In genomic region chr1:6414443-6414844, GRCh38 we compare ENCODE assay signal across 8 cellular contexts. TPM values are rescaled to one million over a fixed set of nuclear protein-coding genes. Genes with fewer than 3 reads are reported as not detected.
DNase-seq lines count a peak whose midpoint lies in the region; ATAC-seq, FAIRE-seq and TF ChIP-seq lines count a peak whose summit lies in the region.

No MANE protein-coding gene starts in this region.

- CTCF ChIA-PET in MCF 10A (lab: Yijun Ruan, JAX): interaction anchor here (0.5 to 5.3 kb wide), 26 partner anchors 8 to 330 kb away, joined by 3 to 46 read pairs (median 4); partner anchors contain the start of gene ESPN
- CTCF ChIA-PET in K562 (lab: Yijun Ruan, JAX; ENCODE audit: low intra/inter-chr PET ratio): interaction anchor here (0.6 kb wide), 1 partner anchor 355 kb away, joined by 4 read pairs; no protein-coding TSS in a partner anchor

- H3K9me1 ChIP-seq in K562 (ENCODE audit: control insufficient read depth, insufficient read depth, low read length): no peaks in the 10 kb centered on the region

- H3K4me3 ChIP-seq in breast epithelium (peak overlapping the region in 1 of 3 donors; percentile 41), K562 (no peak overlapping the region)

- no peaks in the 10 kb centered on the region for H3K36me3 ChIP-seq in breast epithelium
- H3K36me3 ChIP-seq in K562 (ENCODE audit: control insufficient read depth, insufficient read depth, low read length): no peaks in the 10 kb centered on the region

- H3K9ac ChIP-seq in K562 (ENCODE audit: insufficient read depth in 1 of 2, low read depth in 2 of 2, low read length in 2 of 2): peak overlapping the region in 1 of 2 experiments; percentile 1; a peak in 1 of 4 replicates

- in situ Hi-C loops in K562 (cut with MboI): loop anchor here (5.0 kb wide), 1 partner anchor 58 kb away; no protein-coding TSS in a partner anchor

- H3K27ac Mint-ChIP-seq in MCF 10A (ENCODE audit: low read depth, unreplicated experiment): peak overlapping the region; percentile 99

- H3K27me3 ChIP-seq in breast epithelium (peaks cover 7 to 49% of the 10 kb centered on the region in 2 donors), K562 (ENCODE audit: control insufficient read depth in 2 of 2, insufficient read depth in 2 of 2, low read length in 2 of 2) (peaks cover 53 to 84% of the 10 kb centered on the region in 2 experiments)

- under 1% methylated on average over 15 of the region's 15 CpGs for WGBS in K562 (ENCODE audit: insufficient coverage, low coverage, missing lambda C conversion rate)

- H3K9me3 ChIP-seq in breast epithelium: no peaks in the 10 kb centered on the region
- no peaks in the 10 kb centered on the region for H3K9me3 ChIP-seq in K562 (replicated peaks; ENCODE audit: control insufficient read depth, insufficient read depth, low read depth, low read length)

- TF ChIP-seq RAD21 in K562 (CRISPR knock-in tag; conservative IDR thresholded peaks at IDR 0.05 in 1 of 2, IDR thresholded peaks at IDR 0.05 in 1 of 2): peak in 1 of 2 experiments; percentile 46; a peak in 2 of 4 replicates

- peak overlapping the region; percentile 16; the same call in 1 of the 2 replicates for H3K4me2 ChIP-seq in K562 (ENCODE audit: insufficient read depth, low read length)

- TF ChIP-seq POLR2A in breast epithelium (IDR thresholded peaks at IDR 0.05): no peak
- no peak for TF ChIP-seq POLR2A in K562 (conservative IDR thresholded peaks at IDR 0.05)

- H3K27ac ChIP-seq in breast epithelium (no peak overlapping the region), K562 (ENCODE audit: extremely low read depth, low read depth, low read length) (no peak overlapping the region)

- peak; percentile 97 for DNase-seq in MCF 10A (ENCODE audit: unreplicated experiment)
- DNase-seq in breast epithelium (ENCODE audit: low spot score in 2 of 2): no peak
- peak; percentile 64 for DNase-seq in OCI-M1 (lab: John Stamatoyannopoulos, UW)
- DNase-seq in K562 (ENCODE audit: extremely low read depth in 1 of 4, low spot score in 3 of 4): peak; percentile 78 to 85 (median 81)
- DNase-seq in left lobe of liver (ENCODE audit: low spot score): no peak
- no peak for DNase-seq in NCI-H2107 treated with DMSO at 0.1 percent for 48 hours (lab: John Stamatoyannopoulos, UW; ENCODE audit: unreplicated experiment)
- DNase-seq in NCI-H2029 treated with DMSO at 0.1 percent for 48 hours (lab: John Stamatoyannopoulos, UW): no peak

- BruUV-seq in MCF 10A (replicated peaks; lab: Mats Ljungman, UMichigan) (no TSS peak), K562 (replicated peaks; lab: Mats Ljungman, UMichigan) (no TSS peak)

- FAIRE-seq in K562 (lab: Jason Lieb, UNC): peak; percentile 84

- POLR2A ChIA-PET in MCF 10A (lab: Yijun Ruan, JAX) (interaction anchor here (0.5 to 5.1 kb wide), 23 partner anchors 8 to 232 kb away, joined by 3 to 29 read pairs (median 6); partner anchors contain the start of genes ACOT7, ICMT and PLEKHG5), K562 (lab: Yijun Ruan, JAX) (interaction anchor here (0.8 to 1.9 kb wide), 6 partner anchors 9 to 130 kb away, joined by 3 to 8 read pairs (median 4); no protein-coding TSS in a partner anchor)

- peaks cover 0 to 8% of the 10 kb centered on the region in 2 donors for H3K4me1 ChIP-seq in breast epithelium
- H3K4me1 ChIP-seq in K562 (replicated peaks in 1 of 2; ENCODE audit: control insufficient read depth in 2 of 2, insufficient read depth in 2 of 2, low read length in 2 of 2): peaks cover 0 to 15% of the 10 kb centered on the region in 2 experiments; a peak in 2 of 5 replicates

- no peaks in the 10 kb centered on the region for H3K27me3 Mint-ChIP-seq in MCF 10A (ENCODE audit: insufficient read depth, unreplicated experiment)

- ATAC-seq in HG02870 (IDR thresholded peaks at IDR 0.05; ENCODE audit: unreplicated experiment) (peak; percentile 85), K562 (peak; percentile 95), left lobe of liver (peak; percentile 21)

- H2AFZ ChIP-seq in K562 (ENCODE audit: low read depth, low read length): no peak overlapping the region

- TF ChIP-seq CTCF in MCF 10A (IDR thresholded peaks at IDR 0.05; ENCODE audit: unreplicated experiment): peak; percentile 54
- no peak for TF ChIP-seq CTCF in breast epithelium (IDR thresholded peaks at IDR 0.05)
- peak; percentile 82 to 93 (median 86) for TF ChIP-seq CTCF in K562 (IDR thresholded peaks at IDR 0.05 in 2 of 3, conservative IDR thresholded peaks at IDR 0.05 in 1 of 3; ENCODE audit: insufficient read depth in 2 of 3, low read depth in 1 of 3, low read length in 3 of 3)

- H4K20me1 ChIP-seq in K562 (replicated peaks; ENCODE audit: control insufficient read depth, insufficient read depth, low read length): peaks cover 5% of the 10 kb centered on the region; the same call in 1 of the 2 replicates

- no peaks in the 10 kb centered on the region for H3K9me3 Mint-ChIP-seq in MCF 10A (ENCODE audit: unreplicated experiment)

- peak overlapping the region; percentile 65 for H3K4me3 Mint-ChIP-seq in MCF 10A (ENCODE audit: unreplicated experiment)

- H3K36me3 Mint-ChIP-seq in MCF 10A (ENCODE audit: insufficient read depth, unreplicated experiment): no peaks in the 10 kb centered on the region

- peaks cover 32% of the 10 kb centered on the region for H3K4me1 Mint-ChIP-seq in MCF 10A (ENCODE audit: insufficient read depth, unreplicated experiment)

- intact Hi-C loops in MCF 10A (cut with micrococcal nuclease) (no loop called here), breast epithelium (cut with DNase I; ENCODE audit: low total_unique reads) (no loop called here), K562 (cut with micrococcal nuclease) (no loop called here)

- no peak for TF ChIP-seq EP300 in K562 (IDR thresholded peaks at IDR 0.05; ENCODE audit: low read length)

- no peaks in the 10 kb centered on the region for H3K79me2 ChIP-seq in K562 (ENCODE audit: control insufficient read depth, insufficient read depth, low read length)

RNA-seq across cellular contexts. Expression of gene HES2, which starts 5.3 kb away (rescaled TPM):
- total RNA-seq in MCF 10A (2022) (5.0 and 7.6 TPM in 2 replicates), breast epithelium (1 to 10 TPM in 2 of 3 donors, not detected in 1; 3.4 to 3.6 TPM), K562 (2014; rRNA removed) (0.04 and 0.05 TPM in 2 replicates), K562 (2014; rRNA removed; fragmentation: Illumina TruSeq; extraction: Trizol) (0.07 TPM in 1 of 2 replicates, not detected in the other), K562 (2015; rRNA removed; fragmentation: Illumina TruSeq; extraction: Trizol) (not detected in 2 replicates), K562 (2021) (0.18 TPM in 1 of 2 replicates, not detected in the other), left lobe of liver (0.13 TPM)
- 0.65 and 0.90 TPM in 2 replicates for total RNA-seq in K562 (2011; cell fraction: chromatin; rRNA removed; ENCODE audit: low replicate concordance)
- 0.53 and 1.7 TPM in 2 replicates for total RNA-seq in K562 (2011; cell fraction: nucleolus; rRNA removed)
- total RNA-seq in K562 (2011; cell fraction: nucleoplasm; rRNA removed): 0.53 and 0.66 TPM in 2 replicates
- polyA plus RNA-seq in K562 (2011; rRNA removed) (0.08 and 0.15 TPM in 2 replicates), K562 (2014; fragmentation: Illumina TruSeq; extraction: Trizol) (0.06 TPM in 2 replicates), K562 (2014; fragmentation: Nextera tagmentation; extraction: Ambion mirVana) (not detected), K562 (2014; rRNA removed) (not detected in 2 replicates)
- 0.21 and 0.25 TPM in 2 replicates for polyA plus RNA-seq in K562 (2011; cell fraction: cytosol; rRNA removed)
- 0.25 and 0.80 TPM in 2 replicates for polyA plus RNA-seq in K562 (2011; cell fraction: nucleus; rRNA removed)
- 0.08 TPM in 1 of 2 replicates, not detected in the other for polyA plus RNA-seq in K562 (2012)
- polyA minus RNA-seq in K562 (2011; rRNA and poly(A)+ RNA removed): 0.30 and 0.32 TPM in 2 replicates
- 0.91 TPM in 1 of 2 replicates, not detected in the other for polyA minus RNA-seq in K562 (2011; cell fraction: cytosol; rRNA and poly(A)+ RNA removed)
- polyA minus RNA-seq in K562 (2011; cell fraction: nucleus; rRNA and poly(A)+ RNA removed): 0.11 and 0.81 TPM in 2 replicates

RNA-seq across cellular contexts. Expression of gene ESPN, which starts 10.1 kb away (rescaled TPM):
- total RNA-seq in MCF 10A (2022) (0.68 TPM in 1 of 2 replicates, not detected in the other), breast epithelium (10 to 100 TPM in 2 of 3 donors, not detected in 1; 10.8 to 11.1 TPM), K562 (2014; rRNA removed) (0.36 and 0.45 TPM in 2 replicates), K562 (2014; rRNA removed; fragmentation: Illumina TruSeq; extraction: Trizol) (0.07 TPM in 1 of 2 replicates, not detected in the other), K562 (2015; rRNA removed; fragmentation: Illumina TruSeq; extraction: Trizol) (0.15 TPM in 1 of 2 replicates, not detected in the other), K562 (2021) (1.2 and 1.7 TPM in 2 replicates), left lobe of liver (172 TPM)
- total RNA-seq in K562 (2011; cell fraction: chromatin; rRNA removed; ENCODE audit: low replicate concordance): 1.6 and 6.0 TPM in 2 replicates
- 4.0 and 4.7 TPM in 2 replicates for total RNA-seq in K562 (2011; cell fraction: nucleolus; rRNA removed)
- total RNA-seq in K562 (2011; cell fraction: nucleoplasm; rRNA removed): 1.8 and 2.4 TPM in 2 replicates
- polyA plus RNA-seq in K562 (2011; rRNA removed) (0.54 and 2.9 TPM in 2 replicates), K562 (2014; fragmentation: Illumina TruSeq; extraction: Trizol) (0.07 and 0.11 TPM in 2 replicates), K562 (2014; fragmentation: Nextera tagmentation; extraction: Ambion mirVana) (not detected), K562 (2014; rRNA removed) (0.65 and 2.9 TPM in 2 replicates)
- polyA plus RNA-seq in K562 (2011; cell fraction: cytosol; rRNA removed): 1.2 and 1.9 TPM in 2 replicates
- polyA plus RNA-seq in K562 (2011; cell fraction: nucleus; rRNA removed): 9.2 and 25.5 TPM in 2 replicates
- 2.0 and 5.0 TPM in 2 replicates for polyA plus RNA-seq in K562 (2012)
- 0.11 TPM in 1 of 2 replicates, not detected in the other for polyA minus RNA-seq in K562 (2011; rRNA and poly(A)+ RNA removed)
- polyA minus RNA-seq in K562 (2011; cell fraction: cytosol; rRNA and poly(A)+ RNA removed): 0.95 and 3.8 TPM in 2 replicates
- polyA minus RNA-seq in K562 (2011; cell fraction: nucleus; rRNA and poly(A)+ RNA removed): 3.4 and 3.5 TPM in 2 replicates

RNA-seq across cellular contexts. Expression of gene ACOT7, which starts 20.9 kb away (rescaled TPM):
- total RNA-seq in MCF 10A (2022): 110 and 117 TPM in 2 replicates
- total RNA-seq in breast epithelium: 10 to 100 TPM in 2 of 3 donors, 1 to 10 TPM in 1; 9.4 to 12.8 (median 11.5) TPM
- total RNA-seq in K562 (2011; cell fraction: chromatin; rRNA removed; ENCODE audit: low replicate concordance): 14.3 and 31.3 TPM in 2 replicates
- total RNA-seq in K562 (2011; cell fraction: nucleolus; rRNA removed): 25.8 and 25.9 TPM in 2 replicates
- 17.4 and 20.6 TPM in 2 replicates for total RNA-seq in K562 (2011; cell fraction: nucleoplasm; rRNA removed)
- total RNA-seq in K562 (2014; rRNA removed): 53.3 and 72.0 TPM in 2 replicates
- total RNA-seq in K562 (2014; rRNA removed; fragmentation: Illumina TruSeq; extraction: Trizol): 8.7 and 11.6 TPM in 2 replicates
- total RNA-seq in K562 (2015; rRNA removed; fragmentation: Illumina TruSeq; extraction: Trizol): 27.1 and 28.4 TPM in 2 replicates
- total RNA-seq in K562 (2021): 92.6 and 95.5 TPM in 2 replicates
- 37.2 and 76.6 TPM in 2 replicates for polyA plus RNA-seq in K562 (2011; rRNA removed)
- 57.9 and 66.6 TPM in 2 replicates for polyA plus RNA-seq in K562 (2011; cell fraction: cytosol; rRNA removed)
- 28.1 and 31.8 TPM in 2 replicates for polyA plus RNA-seq in K562 (2011; cell fraction: nucleus; rRNA removed)
- polyA plus RNA-seq in K562 (2012): 61.5 and 86.0 TPM in 2 replicates
- polyA plus RNA-seq in K562 (2014; fragmentation: Illumina TruSeq; extraction: Trizol): 50.7 and 89.2 TPM in 2 replicates
- 10 to 100 TPM in 1 of 2 experiments, 1 to 10 TPM in 1; 7.0 to 10.0 TPM for polyA plus RNA-seq in K562 (2014; fragmentation: Nextera tagmentation; extraction: Ambion mirVana)
- polyA plus RNA-seq in K562 (2014; rRNA removed): 57.2 and 63.1 TPM in 2 replicates
- 28.7 and 34.8 TPM in 2 replicates for polyA minus RNA-seq in K562 (2011; rRNA and poly(A)+ RNA removed)
- polyA minus RNA-seq in K562 (2011; cell fraction: cytosol; rRNA and poly(A)+ RNA removed): 26.1 and 36.3 TPM in 2 replicates
- 7.9 and 12.0 TPM in 2 replicates for polyA minus RNA-seq in K562 (2011; cell fraction: nucleus; rRNA and poly(A)+ RNA removed)
- 13.2 TPM for total RNA-seq in left lobe of liver

RNA-seq across cellular contexts. Expression of gene TNFRSF25, which starts 51.5 kb away (rescaled TPM):
- total RNA-seq in MCF 10A (2022) (27.6 and 33.7 TPM in 2 replicates), breast epithelium (10 to 100 TPM in 2 of 3 donors, 1 to 10 TPM in 1; 3.8 to 13.1 (median 12.4) TPM), K562 (2014; rRNA removed) (not detected in 2 replicates), K562 (2014; rRNA removed; fragmentation: Illumina TruSeq; extraction: Trizol) (not detected in 2 replicates), K562 (2015; rRNA removed; fragmentation: Illumina TruSeq; extraction: Trizol) (not detected in 2 replicates), K562 (2021) (0.49 and 0.89 TPM in 2 replicates), left lobe of liver (2.1 TPM)
- total RNA-seq in K562 (2011; cell fraction: chromatin; rRNA removed; ENCODE audit: low replicate concordance): 2.3 TPM in 1 of 2 replicates, not detected in the other
- total RNA-seq in K562 (2011; cell fraction: nucleolus; rRNA removed): 0.26 and 2.2 TPM in 2 replicates
- total RNA-seq in K562 (2011; cell fraction: nucleoplasm; rRNA removed): 1.2 and 1.6 TPM in 2 replicates
- polyA plus RNA-seq in K562 (2011; rRNA removed) (0.14 and 0.24 TPM in 2 replicates), K562 (2014; fragmentation: Illumina TruSeq; extraction: Trizol) (not detected in 2 replicates), K562 (2014; fragmentation: Nextera tagmentation; extraction: Ambion mirVana) (not detected), K562 (2014; rRNA removed) (not detected in 2 replicates)
- 0.16 and 0.30 TPM in 2 replicates for polyA plus RNA-seq in K562 (2011; cell fraction: cytosol; rRNA removed)
- 0.90 and 2.6 TPM in 2 replicates for polyA plus RNA-seq in K562 (2011; cell fraction: nucleus; rRNA removed)
- 0.10 and 0.14 TPM in 2 replicates for polyA plus RNA-seq in K562 (2012)
- not detected in 2 replicates for polyA minus RNA-seq in K562 (2011; rRNA and poly(A)+ RNA removed)
- polyA minus RNA-seq in K562 (2011; cell fraction: cytosol; rRNA and poly(A)+ RNA removed): not detected in 2 replicates
- polyA minus RNA-seq in K562 (2011; cell fraction: nucleus; rRNA and poly(A)+ RNA removed): 0.13 TPM in 1 of 2 replicates, not detected in the other

Comparison
In these comparisons a context has a peak if more than half of its experiments do, and no peak if none do; other contexts are left out.
1. DNase-seq: peak in MCF 10A (single experiment), OCI-M1 (single experiment) and K562 (4 of 4); none in breast epithelium (0 of 2), left lobe of liver (single experiment), NCI-H2107 treated with DMSO at 0.1 percent for 48 hours (single experiment) and NCI-H2029 treated with DMSO at 0.1 percent for 48 hours (single experiment).
2. CTCF ChIP-seq: peak in MCF 10A (single experiment) and K562 (3 of 3); none in breast epithelium (0 of 3).
3. ATAC-seq: peak in every context shown above with its lines; median percentile 95 in K562; 85 in HG02870; 21 in left lobe of liver.
4. RNA of gene ESPN, which starts 10.1 kb away (total RNA-seq): 172 TPM in left lobe of liver (single experiment); 10.8 to 11.1 TPM in breast epithelium, 0.68 TPM in MCF 10A and 0.07 to 6.0 TPM in K562; every median in the first group is over 10 times any median in the second.